Comparison of ENCODE assay signal across 42 cellular contexts in the genomic region with DNA sequence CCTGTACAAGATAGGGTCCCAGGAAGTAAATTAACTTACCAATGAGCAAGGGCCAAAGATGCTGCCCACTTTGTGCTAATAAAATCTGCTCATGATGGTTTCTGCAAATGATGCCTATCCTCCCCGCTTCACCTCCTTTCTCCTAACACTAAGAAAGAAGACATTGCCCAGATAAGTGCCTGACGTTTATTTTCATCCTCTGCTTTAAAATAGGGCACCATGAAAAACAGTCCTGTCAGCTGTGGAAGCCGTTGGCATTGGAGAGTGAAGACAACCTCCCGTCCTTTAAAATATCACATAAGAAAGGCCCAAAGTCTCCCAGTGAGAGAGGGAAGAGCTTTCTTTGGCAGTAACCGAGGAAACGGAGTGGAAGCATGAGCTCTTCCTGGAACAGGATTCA. TPM values are rescaled to one million over a fixed set of nuclear protein-coding genes. Genes with fewer than 3 reads are reported as not detected.
"Had no signal": no experiment of that assay in that cellular context is flagged by ENCODE, and none has a peak within 500 bp of the region (broad histone marks: within the 10 kb centered on the region; RNA-seq: fewer than 3 reads in every experiment).

No MANE protein-coding gene starts in this region.

- H3K36me3 ChIP-seq: ascending aorta, cardiac muscle cell had no signal

- H3K27ac Mint-ChIP-seq: activated CD4-positive, alpha-beta memory T cell treated with anti-CD3 and anti-CD28 coated beads for 36 hours; activated CD4-positive, alpha-beta T cell treated with anti-CD3 and anti-CD28 coated beads, Interleukin-2, amount 10 ng/mL, durations not matched to agents 24 days and 14 days; activated CD8-positive, alpha-beta T cell treated with anti-CD3 and anti-CD28 coated beads for 36 hours; activated naive CD4-positive, alpha-beta T cell treated with anti-CD3 and anti-CD28 coated beads, Interleukin-2, amount 10 ng/mL, durations not matched to agents 7 days and 5 days; activated naive CD4-positive, alpha-beta T cell treated with anti-CD3 and anti-CD28 coated beads, Interleukin-2, amount 50 U/mL, for 24 hours; activated naive CD8-positive, alpha-beta T cell; activated naive CD8-positive, alpha-beta T cell treated with anti-CD3 and anti-CD28 coated beads, Interleukin-2, amount 10 ng/mL, durations not matched to agents 7 days and 5 days; activated naive CD8-positive, alpha-beta T cell treated with anti-CD3 and anti-CD28 coated beads, Interleukin-2, amount 50 U/mL, for 24 hours; activated T-cell treated with anti-CD3 and anti-CD28 coated beads, Interleukin-2, amount 50 U/mL, for 72 hours; activated T-helper 1 cell treated with anti-CD3 and anti-CD28 coated beads, Interleukin-12 subunit alpha, Interleukin-12 subunit beta, Interleukin-2, Interleukin-4 antibody, amounts not matched to agents 30 ng/mL and 10 ng/mL and 1 ng/mL, durations not matched to agents 14 hours and 24 hours and 36 hours; activated T-helper 17 cell treated with anti-CD3 and anti-CD28 coated beads, Interleukin-2, amount 50 U/mL, for 72 hours; brain; T-helper 1 cell treated with Interleukin-12 subunit alpha and Interleukin-12 subunit beta and Interleukin-4 antibody, amounts not matched to agents 30 μg/mL and 1 μg/mL, for 36 hours; T-helper 2 cell treated with Interferon-gamma antibody and Interleukin-4, amounts not matched to agents 5 μg/mL and 100 μg/mL, for 36 hours; WTC11 had no signal

- H3K4me1 ChIP-seq: ascending aorta had no signal

- H3K4me1 Mint-ChIP-seq: activated naive CD4-positive, alpha-beta T cell treated with anti-CD3 and anti-CD28 coated beads, Interleukin-2, amount 10 ng/mL, durations not matched to agents 7 days and 5 days; activated naive CD4-positive, alpha-beta T cell treated with anti-CD3 and anti-CD28 coated beads, Interleukin-2, amount 50 U/mL, for 24 hours; activated naive CD8-positive, alpha-beta T cell treated with anti-CD3 and anti-CD28 coated beads, Interleukin-2, amount 50 U/mL, for 24 hours; activated T-helper 17 cell treated with anti-CD3 and anti-CD28 coated beads, Interleukin-2, amount 50 U/mL, for 72 hours; brain; central memory CD8-positive, alpha-beta T cell; WTC11 had no signal

- ATAC-seq: activated CD4-positive, CD25-positive, alpha-beta regulatory T cell treated with anti-CD3 and anti-CD28 coated beads, Interleukin-2, amount 50 U/mL, for 24 hours; activated CD8-positive, alpha-beta T cell treated with anti-CD3 and anti-CD28 coated beads for 36 hours; activated naive CD8-positive, alpha-beta T cell treated with anti-CD3 and anti-CD28 coated beads, Interleukin-2, amount 50 U/mL, for 24 hours; activated T-cell treated with anti-CD3 and anti-CD28 coated beads, Interleukin-2, amount 50 U/mL, for 4 hours; activated T-cell treated with anti-CD3 and anti-CD28 coated beads, Interleukin-2, amount 50 U/mL, for 72 hours; activated T-helper 17 cell treated with anti-CD3 and anti-CD28 coated beads, Interleukin-2, amount 50 U/mL, for 72 hours; WTC11 had no signal

- FAIRE-seq: bronchial epithelial cell, TTC549 had no signal

- H3K4me3 ChIP-seq: ascending aorta, cardiac muscle cell had no signal

- H3K27me3 ChIP-seq: ascending aorta, cardiac muscle cell had no signal

- H3K4me3 Mint-ChIP-seq: activated CD4-positive, alpha-beta memory T cell treated with anti-CD3 and anti-CD28 coated beads for 36 hours; activated CD4-positive, alpha-beta T cell treated with anti-CD3 and anti-CD28 coated beads, Interleukin-2, amount 10 ng/mL, durations not matched to agents 24 days and 14 days; activated CD8-positive, alpha-beta T cell treated with anti-CD3 and anti-CD28 coated beads for 36 hours; activated naive CD4-positive, alpha-beta T cell treated with anti-CD3 and anti-CD28 coated beads, Interleukin-2, amount 10 ng/mL, durations not matched to agents 7 days and 5 days; activated naive CD4-positive, alpha-beta T cell treated with anti-CD3 and anti-CD28 coated beads, Interleukin-2, amount 50 U/mL, for 24 hours; activated naive CD8-positive, alpha-beta T cell; activated naive CD8-positive, alpha-beta T cell treated with anti-CD3 and anti-CD28 coated beads, Interleukin-2, amount 10 ng/mL, durations not matched to agents 7 days and 5 days; activated naive CD8-positive, alpha-beta T cell treated with anti-CD3 and anti-CD28 coated beads, Interleukin-2, amount 50 U/mL, for 24 hours; activated T-cell treated with anti-CD3 and anti-CD28 coated beads, Interleukin-2, amount 50 U/mL, for 4 hours; activated T-cell treated with anti-CD3 and anti-CD28 coated beads, Interleukin-2, amount 50 U/mL, for 72 hours; activated T-helper 1 cell treated with anti-CD3 and anti-CD28 coated beads, Interleukin-12 subunit alpha, Interleukin-12 subunit beta, Interleukin-2, Interleukin-4 antibody, amounts not matched to agents 30 ng/mL and 10 ng/mL and 1 ng/mL, durations not matched to agents 14 hours and 24 hours and 36 hours; activated T-helper 17 cell treated with anti-CD3 and anti-CD28 coated beads, Interleukin-2, amount 50 U/mL, for 72 hours; brain; central memory CD8-positive, alpha-beta T cell; T-helper 1 cell treated with Interleukin-12 subunit alpha and Interleukin-12 subunit beta and Interleukin-4 antibody, amounts not matched to agents 30 μg/mL and 1 μg/mL, for 36 hours; T-helper 2 cell treated with Interferon-gamma antibody and Interleukin-4, amounts not matched to agents 5 μg/mL and 100 μg/mL, for 36 hours; WTC11 had no signal

- H3K27ac ChIP-seq: ascending aorta, cardiac muscle cell, VCaP had no signal

- H3K9me3 Mint-ChIP-seq: activated CD4-positive, alpha-beta memory T cell treated with anti-CD3 and anti-CD28 coated beads for 36 hours; activated CD4-positive, alpha-beta T cell treated with anti-CD3 and anti-CD28 coated beads, Interleukin-2, amount 10 ng/mL, durations not matched to agents 24 days and 14 days; activated CD8-positive, alpha-beta T cell treated with anti-CD3 and anti-CD28 coated beads for 36 hours; activated naive CD4-positive, alpha-beta T cell treated with anti-CD3 and anti-CD28 coated beads, Interleukin-2, amount 10 ng/mL, durations not matched to agents 7 days and 5 days; activated naive CD4-positive, alpha-beta T cell treated with anti-CD3 and anti-CD28 coated beads, Interleukin-2, amount 50 U/mL, for 24 hours; activated naive CD8-positive, alpha-beta T cell treated with anti-CD3 and anti-CD28 coated beads, Interleukin-2, amount 10 ng/mL, durations not matched to agents 7 days and 5 days; activated naive CD8-positive, alpha-beta T cell treated with anti-CD3 and anti-CD28 coated beads, Interleukin-2, amount 50 U/mL, for 24 hours; activated T-cell treated with anti-CD3 and anti-CD28 coated beads, Interleukin-2, amount 50 U/mL, for 4 hours; activated T-cell treated with anti-CD3 and anti-CD28 coated beads, Interleukin-2, amount 50 U/mL, for 72 hours; activated T-helper 1 cell treated with anti-CD3 and anti-CD28 coated beads, Interleukin-12 subunit alpha, Interleukin-12 subunit beta, Interleukin-2, Interleukin-4 antibody, amounts not matched to agents 30 ng/mL and 10 ng/mL and 1 ng/mL, durations not matched to agents 14 hours and 24 hours and 36 hours; activated T-helper 17 cell treated with anti-CD3 and anti-CD28 coated beads, Interleukin-2, amount 50 U/mL, for 72 hours; central memory CD8-positive, alpha-beta T cell; T-helper 1 cell treated with Interleukin-12 subunit alpha and Interleukin-12 subunit beta and Interleukin-4 antibody, amounts not matched to agents 30 μg/mL and 1 μg/mL, for 36 hours; T-helper 2 cell treated with Interferon-gamma antibody and Interleukin-4, amounts not matched to agents 5 μg/mL and 100 μg/mL, for 36 hours had no signal

- H3K27me3 Mint-ChIP-seq: activated CD4-positive, alpha-beta memory T cell treated with anti-CD3 and anti-CD28 coated beads for 36 hours; activated CD4-positive, alpha-beta T cell treated with anti-CD3 and anti-CD28 coated beads, Interleukin-2, amount 10 ng/mL, durations not matched to agents 24 days and 14 days; activated CD8-positive, alpha-beta T cell treated with anti-CD3 and anti-CD28 coated beads for 36 hours; activated naive CD4-positive, alpha-beta T cell treated with anti-CD3 and anti-CD28 coated beads, Interleukin-2, amount 50 U/mL, for 24 hours; activated naive CD8-positive, alpha-beta T cell; activated naive CD8-positive, alpha-beta T cell treated with anti-CD3 and anti-CD28 coated beads, Interleukin-2, amount 10 ng/mL, durations not matched to agents 7 days and 5 days had no signal

- DNase-seq: activated CD4-positive, alpha-beta memory T cell treated with anti-CD3 and anti-CD28 coated beads for 36 hours; activated CD4-positive, alpha-beta T cell treated with anti-CD3 and anti-CD28 coated beads for 1 hour; activated CD4-positive, alpha-beta T cell treated with anti-CD3 and anti-CD28 coated beads for 4 hours; activated CD4-positive, alpha-beta T cell treated with anti-CD3 and anti-CD28 coated beads, Interleukin-2, amount 10 ng/mL, durations not matched to agents 24 days and 14 days; activated CD4-positive, alpha-beta T cell treated with anti-CD3 and anti-CD28 coated beads, Interleukin-2, amount 50 U/mL, for 1 hour; activated CD4-positive, alpha-beta T cell treated with anti-CD3 and anti-CD28 coated beads, Interleukin-2, amount 50 U/mL, for 4 hours; activated CD4-positive, CD25-positive, alpha-beta regulatory T cell; activated CD8-positive, alpha-beta memory T cell treated with anti-CD3 and anti-CD28 coated beads, Interleukin-2, amount 50 U/mL, for 4 hours; activated CD8-positive, alpha-beta T cell treated with anti-CD3 and anti-CD28 coated beads for 36 hours; activated effector memory CD4-positive, alpha-beta T cell treated with Interleukin-2 at 50 U/mL for 16 hours; activated gamma-delta T cell; activated naive CD4-positive, alpha-beta T cell treated with anti-CD3 and anti-CD28 coated beads, Interleukin-2, amount 10 ng/mL, durations not matched to agents 7 days and 5 days; activated naive CD4-positive, alpha-beta T cell treated with Interleukin-2 at 50 U/mL for 16 hours; activated naive CD8-positive, alpha-beta T cell treated with anti-CD3 and anti-CD28 coated beads, Interleukin-2, amount 10 ng/mL, durations not matched to agents 7 days and 5 days; activated naive CD8-positive, alpha-beta T cell treated with anti-CD3 and anti-CD28 coated beads, Interleukin-2, amount 50 U/mL, for 24 hours; activated T-cell treated with anti-CD3 and anti-CD28 coated beads for 4 hours; activated T-cell treated with anti-CD3 and anti-CD28 coated beads, Interleukin-2, amount 50 U/mL, for 1 hour; activated T-cell treated with anti-CD3 and anti-CD28 coated beads, Interleukin-2, amount 50 U/mL, for 4 hours; activated T-cell treated with anti-CD3 and anti-CD28 coated beads, Interleukin-2, amount 50 U/mL, for 72 hours; amygdala; anterior cingulate cortex; caudate nucleus; cerebellar nuclear complex; T-helper 1 cell; T-helper 2 cell; T-helper 9 cell had no signal

- H3K9me3 ChIP-seq: ascending aorta had no signal

- H3K36me3 Mint-ChIP-seq: activated CD4-positive, alpha-beta memory T cell treated with anti-CD3 and anti-CD28 coated beads for 36 hours; activated naive CD4-positive, alpha-beta T cell treated with anti-CD3 and anti-CD28 coated beads, Interleukin-2, amount 10 ng/mL, durations not matched to agents 7 days and 5 days; activated naive CD4-positive, alpha-beta T cell treated with anti-CD3 and anti-CD28 coated beads, Interleukin-2, amount 50 U/mL, for 24 hours; activated naive CD8-positive, alpha-beta T cell; activated naive CD8-positive, alpha-beta T cell treated with anti-CD3 and anti-CD28 coated beads, Interleukin-2, amount 10 ng/mL, durations not matched to agents 7 days and 5 days; brain; WTC11 had no signal

RNA-seq across cellular contexts. Expression of a gene that starts 1.7 kb away (rescaled TPM):
- total RNA-seq: activated CD4-positive, alpha-beta memory T cell treated with anti-CD3 and anti-CD28 coated beads for 36 hours; activated CD4-positive, alpha-beta T cell treated with anti-CD3 and anti-CD28 coated beads, Interleukin-2, amount 10 ng/mL, durations not matched to agents 24 days and 14 days; activated CD8-positive, alpha-beta memory T cell treated with anti-CD3 and anti-CD28 coated beads for 36 hours; activated CD8-positive, alpha-beta T cell treated with anti-CD3 and anti-CD28 coated beads for 36 hours; activated naive CD8-positive, alpha-beta T cell treated with anti-CD3 and anti-CD28 coated beads, Interleukin-2, amount 10 ng/mL, durations not matched to agents 7 days and 5 days; activated T-cell treated with anti-CD3 and anti-CD28 coated beads, Interleukin-2, amount 50 U/mL, for 4 hours; activated T-cell treated with anti-CD3 and anti-CD28 coated beads, Interleukin-2, amount 50 U/mL, for 72 hours; activated T-helper 17 cell treated with anti-CD3 and anti-CD28 coated beads, Interleukin-2, amount 50 U/mL, for 72 hours; ascending aorta; cardiac muscle cell had no signal
- polyA plus RNA-seq: cardiac muscle cell had no signal
